22 cellular contexts compared by ENCODE assay signal in the genomic region with DNA sequence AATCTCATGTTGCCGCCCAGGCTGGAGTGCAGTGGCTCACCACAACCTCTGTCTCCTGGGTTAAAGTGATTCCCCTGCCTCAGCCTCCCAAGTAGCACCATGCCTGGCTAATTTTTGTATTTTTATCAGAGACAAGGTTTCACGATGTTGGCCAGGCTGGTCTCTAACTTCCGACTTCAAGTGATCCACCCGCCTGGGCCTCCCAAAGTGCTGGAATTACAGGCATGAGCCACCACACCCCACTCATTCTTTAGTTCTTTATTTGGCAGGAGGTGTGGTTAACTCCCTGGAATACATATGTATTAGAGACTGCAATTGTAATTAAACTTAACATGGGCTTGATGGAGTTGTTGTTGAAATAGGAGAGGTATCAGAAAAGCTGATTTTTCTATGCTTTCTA.
A peak's percentile ranks its signal among the peaks of the same experiment; 100 is the strongest.
DNase-seq lines count a peak whose midpoint lies in the region; ATAC-seq, FAIRE-seq and TF ChIP-seq lines count a peak whose summit lies in the region.
"Had no signal": no experiment of that assay in that cellular context is flagged by ENCODE, and none has a peak within 500 bp of the region (broad histone marks: within the 10 kb centered on the region; RNA-seq: fewer than 3 reads in every experiment).

No MANE protein-coding gene starts in this region.

- H3K18ac ChIP-seq in H1 (ENCODE audit: extremely low read depth, low read length) (no peak overlapping the region), mesendoderm (ENCODE audit: low read length) (no peak overlapping the region)

- no peak for TF ChIP-seq POLR2A in H1 (IDR thresholded peaks at IDR 0.05; ENCODE audit: control extremely low read depth in 1 of 2, low read depth in 2 of 2, low read length in 2 of 2)

- H3K9ac ChIP-seq in H1 (replicated peaks in 1 of 4; ENCODE audit: extremely low read depth in 1 of 4, low read depth in 3 of 4, low read length in 3 of 4) (no peak overlapping the region), mesendoderm (ENCODE audit: low read length) (no peak overlapping the region)
- H3K9ac ChIP-seq: BLaER1 treated with 17β-estradiol and CSF1 and Interleukin-3, amounts not matched to agents 10 nM and 100 nM; GM23248 had no signal

- TF ChIP-seq EP300 in H1 (IDR thresholded peaks at IDR 0.05; ENCODE audit: borderline replicate concordance in 1 of 2, low read depth in 2 of 2, low read length in 2 of 2) = no peak

- no peak overlapping the region for H4K91ac ChIP-seq in H1 (replicated peaks; ENCODE audit: insufficient read length, low read length)

- H2BK5ac ChIP-seq in H1 (ENCODE audit: low read depth, low read length) (no peak overlapping the region), mesendoderm (ENCODE audit: low read length) (no peak overlapping the region)

- H3K4me2 ChIP-seq in H1 (ENCODE audit: insufficient read depth in 1 of 2, low read depth in 2 of 2, low read length in 2 of 2) (no peak overlapping the region), mesendoderm (ENCODE audit: low read length) (no peak overlapping the region)
- H3K4me2 ChIP-seq: A549; BLaER1 treated with 17β-estradiol and CSF1 and Interleukin-3, amounts not matched to agents 10 nM and 100 nM had no signal

- peaks cover 0 to 3% (median 0%) of the 10 kb centered on the region in 4 experiments; a peak in 1 of 7 replicates for H3K4me1 ChIP-seq in H1 (replicated peaks in 1 of 4; ENCODE audit: control insufficient read depth in 3 of 4, insufficient read depth in 4 of 4, low read length in 3 of 4)
- H3K4me1 ChIP-seq in mesendoderm (ENCODE audit: control insufficient read depth, low read depth, low read length) = no peaks in the 10 kb centered on the region
- H3K4me1 ChIP-seq: A549, BE2C, HAP-1 had no signal

- no peak overlapping the region for H3K4me3 Mint-ChIP-seq in T-helper 2 cell treated with Interferon-gamma antibody and Interleukin-4, amounts not matched to agents 5 μg/mL and 100 μg/mL, for 36 hours
- H3K4me3 Mint-ChIP-seq: CD14-positive monocyte; CD4-positive, alpha-beta T cell; CD8-positive, alpha-beta memory T cell; HFFc6 had no signal

- H3K27ac Mint-ChIP-seq in T-helper 2 cell treated with Interferon-gamma antibody and Interleukin-4, amounts not matched to agents 5 μg/mL and 100 μg/mL, for 36 hours = no peak overlapping the region
- H3K27ac Mint-ChIP-seq: CD14-positive monocyte; CD4-positive, alpha-beta T cell; CD8-positive, alpha-beta memory T cell; HFFc6 had no signal

- H3K27me3 ChIP-seq in H1 (replicated peaks in 1 of 4; ENCODE audit: control insufficient read depth in 3 of 4, extremely low read depth in 1 of 4, insufficient read depth in 3 of 4, low read length in 3 of 4) (no peaks in the 10 kb centered on the region; a peak in 1 of 7 replicates), mesendoderm (ENCODE audit: insufficient read depth, low read length, poor library complexity) (no peaks in the 10 kb centered on the region)
- H3K27me3 ChIP-seq: BE2C; BLaER1 treated with 17β-estradiol and CSF1 and Interleukin-3, amounts not matched to agents 10 nM and 100 nM had no signal

- DNase-seq in ELF-1 (ENCODE audit: low read depth, low spot score) (peak; percentile 36), H1 (ENCODE audit: low read depth in 1 of 2, low spot score in 2 of 2) (no peak), mesendoderm (peak; percentile 60), NCI-H2171 (lab: John Stamatoyannopoulos, UW) (no peak)
- DNase-seq in T-helper 2 cell treated with Interferon-gamma antibody and Interleukin-4, amounts not matched to agents 5 μg/mL and 100 μg/mL, for 36 hours (ENCODE audit: low spot score) = no peak
- DNase-seq: ACHN; AML-193; BE2C; CD4-positive, alpha-beta T cell; CD8-positive, alpha-beta memory T cell; DMS53; DMS79 treated with DMSO at 0.1 percent for 48 hours; GM23248; HFFc6 had no signal

- no peak for FAIRE-seq in H1 (lab: Jason Lieb, UNC)
- FAIRE-seq: A549, G401.6, GM12892 had no signal

- H4K20me1 ChIP-seq in H1 (replicated peaks in 1 of 2; ENCODE audit: control insufficient read depth in 1 of 2, insufficient read depth in 2 of 2, low read length in 2 of 2) = no peaks in the 10 kb centered on the region
- H4K20me1 ChIP-seq: BLaER1 treated with 17β-estradiol and CSF1 and Interleukin-3, amounts not matched to agents 10 nM and 100 nM had no signal

- H2BK120ac ChIP-seq in H1 (replicated peaks; ENCODE audit: low read depth, low read length) (no peak overlapping the region), mesendoderm (ENCODE audit: low read depth, low read length) (no peak overlapping the region)

- H4K8ac ChIP-seq in H1 (ENCODE audit: extremely low read depth, insufficient read depth, low read length) = no peak overlapping the region
- H4K8ac ChIP-seq in mesendoderm (ENCODE audit: low read depth, low read length) = no peak overlapping the region

- H2AK5ac ChIP-seq in H1 (ENCODE audit: low read depth, low read length) (no peak overlapping the region), mesendoderm (ENCODE audit: low read length) (no peak overlapping the region)

- H3K23ac ChIP-seq in H1 (ENCODE audit: insufficient read length) (no peak overlapping the region), mesendoderm (ENCODE audit: low read length) (no peak overlapping the region)

- no peak overlapping the region for H4K5ac ChIP-seq in H1 (ENCODE audit: insufficient read length, low read depth, low read length)
- no peak overlapping the region for H4K5ac ChIP-seq in mesendoderm (ENCODE audit: low read length)

- CTCF ChIA-PET in H1 (lab: Charles Lee; ENCODE audit: partially characterized antibody) = no interaction called here

- no peak for TF ChIP-seq RAD21 in H1 (IDR thresholded peaks at IDR 0.05 in 1 of 2, conservative IDR thresholded peaks at IDR 0.05 in 1 of 2; ENCODE audit: low read depth in 2 of 2, low read length in 2 of 2)

- WGBS in H1 (ENCODE audit: extremely low coverage in 1 of 2, insufficient coverage in 1 of 2, insufficient read length in 1 of 2, insufficient replicate concordance in 2 of 2, low coverage in 1 of 2, low lambda C conversion rate in 2 of 2, missing lambda C conversion rate in 1 of 2), 2 experiments = 28% methylated on average over 4 of the region's 4 CpGs; no CpG with 5 or more reads in 1 of the 2 experiments
- WGBS in mesendoderm (ENCODE audit: extremely low coverage, insufficient coverage, low lambda C conversion rate) = no CpG with 5 or more reads among the region's 4 CpGs

- H3K27ac ChIP-seq in H1 (ENCODE audit: low read depth, low read length) = no peak overlapping the region
- no peak overlapping the region for H3K27ac ChIP-seq in mesendoderm (ENCODE audit: low read depth, low read length)
- H3K27ac ChIP-seq: 22Rv1; A549; BLaER1 treated with 17β-estradiol and CSF1 and Interleukin-3, amounts not matched to agents 10 nM and 100 nM; GM23248 had no signal

- no peak overlapping the region for H2BK12ac ChIP-seq in H1 (ENCODE audit: low read depth, low read length)

- H3K36me3 ChIP-seq in H1 (ENCODE audit: control insufficient read depth in 2 of 4, insufficient read depth in 4 of 4, low read length in 3 of 4) = no peaks in the 10 kb centered on the region
- H3K36me3 ChIP-seq in mesendoderm (ENCODE audit: control insufficient read depth, insufficient read depth, low read length) = no peaks in the 10 kb centered on the region
- H3K36me3 ChIP-seq: BE2C; BLaER1 treated with 17β-estradiol and CSF1 and Interleukin-3, amounts not matched to agents 10 nM and 100 nM; HAP-1 had no signal

- H3K4ac ChIP-seq in H1 (replicated peaks; ENCODE audit: insufficient read length, low read depth, low read length) (no peak overlapping the region), mesendoderm (ENCODE audit: low read depth, low read length) (no peak overlapping the region)

- no peak overlapping the region for H3K14ac ChIP-seq in H1 (ENCODE audit: insufficient read length)

- POLR2A ChIA-PET in H1 (lab: Charles Lee; ENCODE audit: partially characterized antibody) = no interaction called here

- H3K9me3 Mint-ChIP-seq in T-helper 2 cell treated with Interferon-gamma antibody and Interleukin-4, amounts not matched to agents 5 μg/mL and 100 μg/mL, for 36 hours = peaks cover 10% of the 10 kb centered on the region

- no peak for TF ChIP-seq CTCF in H1 (IDR thresholded peaks at IDR 0.05; ENCODE audit: control extremely low read depth in 1 of 3, insufficient read depth in 1 of 3, low read depth in 1 of 3, low read length in 3 of 3)

- no peak overlapping the region for H2BK20ac ChIP-seq in H1 (ENCODE audit: low read length)

- no peaks in the 10 kb centered on the region for H3K4me1 Mint-ChIP-seq in T-helper 2 cell treated with Interferon-gamma antibody and Interleukin-4, amounts not matched to agents 5 μg/mL and 100 μg/mL, for 36 hours (ENCODE audit: low read depth)
- H3K4me1 Mint-ChIP-seq: CD14-positive monocyte; CD8-positive, alpha-beta memory T cell had no signal

- no peaks in the 10 kb centered on the region for H3K23me2 ChIP-seq in H1 (ENCODE audit: low read depth, low read length)

- no peaks in the 10 kb centered on the region for H3K27me3 Mint-ChIP-seq in T-helper 2 cell treated with Interferon-gamma antibody and Interleukin-4, amounts not matched to agents 5 μg/mL and 100 μg/mL, for 36 hours (ENCODE audit: low read depth)
- H3K27me3 Mint-ChIP-seq: CD4-positive, alpha-beta T cell; CD8-positive, alpha-beta memory T cell had no signal

- H2AFZ ChIP-seq in H1 (ENCODE audit: low read length) = no peak overlapping the region
- H2AFZ ChIP-seq: GM23248 had no signal

- H3K9me3 ChIP-seq in H1 (ENCODE audit: insufficient read depth in 2 of 2, low read depth in 1 of 2, low read length in 1 of 2) = no peaks in the 10 kb centered on the region
- H3K9me3 ChIP-seq: A549; BE2C; BLaER1 treated with 17β-estradiol and CSF1 and Interleukin-3, amounts not matched to agents 10 nM and 100 nM; HAP-1 had no signal

- H3K79me1 ChIP-seq in H1 (ENCODE audit: low read depth, low read length) = no peaks in the 10 kb centered on the region
- no peaks in the 10 kb centered on the region for H3K79me1 ChIP-seq in mesendoderm (ENCODE audit: low read length)

- no peak overlapping the region for H3K56ac ChIP-seq in H1 (replicated peaks; ENCODE audit: insufficient read length, low read depth, low read length)
- H3K56ac ChIP-seq in mesendoderm (ENCODE audit: low read length) = no peak overlapping the region

- H3K4me3 ChIP-seq in H1 (ENCODE audit: extremely low read depth in 1 of 4, insufficient read depth in 2 of 4, low read depth in 3 of 4, low read length in 4 of 4) (no peak overlapping the region), mesendoderm (ENCODE audit: low read length) (no peak overlapping the region)
- H3K4me3 ChIP-seq: A549; BLaER1 treated with 17β-estradiol and CSF1 and Interleukin-3, amounts not matched to agents 10 nM and 100 nM; GM23248; HAP-1 had no signal

- H2BK15ac ChIP-seq in H1 (ENCODE audit: low read length) (no peak overlapping the region), mesendoderm (replicated peaks; ENCODE audit: low read depth) (no peak overlapping the region)

- ATAC-seq in GM19328 (IDR thresholded peaks at IDR 0.05; ENCODE audit: unreplicated experiment) = no peak
- ATAC-seq: A549 had no signal

- H3K36me3 Mint-ChIP-seq in T-helper 2 cell treated with Interferon-gamma antibody and Interleukin-4, amounts not matched to agents 5 μg/mL and 100 μg/mL, for 36 hours (ENCODE audit: low read depth) = no peaks in the 10 kb centered on the region
- H3K36me3 Mint-ChIP-seq: CD14-positive monocyte; CD8-positive, alpha-beta memory T cell had no signal

- H3K79me2 ChIP-seq in H1 (ENCODE audit: control insufficient read depth in 1 of 2, insufficient read depth in 2 of 2, low read length in 2 of 2) (no peaks in the 10 kb centered on the region), mesendoderm (ENCODE audit: control insufficient read depth, insufficient read depth, low read length) (no peaks in the 10 kb centered on the region)

Comparison
In these comparisons a context has a peak if more than half of its experiments do, and no peak if none do; other contexts are left out.
1. DNase-seq: peak in ELF-1 (single experiment) and mesendoderm (single experiment); none in H1 (0 of 2), T-helper 2 cell treated with Interferon-gamma antibody and Interleukin-4, amounts not matched to agents 5 μg/mL and 100 μg/mL, for 36 hours (single experiment) and NCI-H2171 (single experiment).